ENCODE assay signal across 9 cellular contexts in genomic region chr14:104085032-104085888, GRCh38. TPM values are rescaled to one million over a fixed set of nuclear protein-coding genes. Genes with fewer than 3 reads are reported as not detected.
DNase-seq lines count a peak whose midpoint lies in the region; ATAC-seq and TF ChIP-seq lines count a peak whose summit lies in the region.
"Had no signal": no experiment of that assay in that cellular context is flagged by ENCODE, and none has a peak within 500 bp of the region (broad histone marks: within the 10 kb centered on the region; RNA-seq: fewer than 3 reads in every experiment).

ASPG (plus strand) TSS chr14:104085700; CDS start chr14:104085771, 71 bp downstream.

- no peak within 1 kb of the TSS; the same call in 1 of the 2 replicates for H3K27ac Mint-ChIP-seq in GM23338
- no peak within 1 kb of the TSS for H3K27ac Mint-ChIP-seq in activated CD8-positive, alpha-beta T cell treated with anti-CD3 and anti-CD28 coated beads, Interleukin-2, amount 10 ng/mL, durations not matched to agents 7 days and 5 days

- no peaks in the 10 kb centered on the region for H3K36me3 ChIP-seq in GM23338 (ENCODE audit: insufficient read depth)
- no peaks in the 10 kb centered on the region; the same call in 1 of the 2 replicates for H3K36me3 ChIP-seq in iPS DF 6.9 (ENCODE audit: control insufficient read depth, insufficient read depth, low read length)
- no peaks in the 10 kb centered on the region for H3K36me3 ChIP-seq in smooth muscle cell (ENCODE audit: low read depth)

- H3K27me3 ChIP-seq in GM23338 (ENCODE audit: insufficient read depth), result peaks cover 8% of the 10 kb centered on the region; the same call in 1 of the 2 replicates
- no peaks in the 10 kb centered on the region for H3K27me3 ChIP-seq in iPS DF 6.9 (ENCODE audit: control insufficient read depth, insufficient read depth, low read length)
- H3K27me3 ChIP-seq in smooth muscle cell (ENCODE audit: low read depth), result no peaks in the 10 kb centered on the region

- H3K4me3 ChIP-seq in GM23338, result peak within 1 kb of the TSS; percentile 62
- H3K4me3 ChIP-seq in iPS DF 6.9 (ENCODE audit: low read length), result peak within 1 kb of the TSS; percentile 45; the same call in 1 of the 2 replicates
- H3K4me3 ChIP-seq in smooth muscle cell, result peak within 1 kb of the TSS; percentile 46

- H3K4me1 ChIP-seq in GM23338 (ENCODE audit: insufficient read depth) (0 out of 2 replicates have a peak, but pooled peaks cover 3% of the 10 kb centered on the region), iPS DF 6.9 (ENCODE audit: control insufficient read depth, insufficient read depth, low read length) (no peaks in the 10 kb centered on the region), smooth muscle cell (ENCODE audit: low read depth) (peaks cover 3% of the 10 kb centered on the region)

- no peaks in the 10 kb centered on the region for H3K79me2 ChIP-seq in GM23338 (replicated peaks; ENCODE audit: insufficient read depth)
- H3K79me2 ChIP-seq in smooth muscle cell (ENCODE audit: low read depth), result no peaks in the 10 kb centered on the region

- POLR2A ChIA-PET in activated CD8-positive, alpha-beta T cell treated with anti-CD3 and anti-CD28 coated beads, Interleukin-2, amount 10 ng/mL, durations not matched to agents 7 days and 5 days (lab: Charles Lee), result no interaction called here

- H2AFZ ChIP-seq in GM23338 (peak within 1 kb of the TSS; percentile 90), smooth muscle cell (ENCODE audit: low read depth) (peak within 1 kb of the TSS; percentile 54)

- DNase-seq in GM23338 (ENCODE audit: low spot score) (peak; percentile 83), iPS DF 6.9 (ENCODE audit: low read depth, low spot score) (no peak), smooth muscle cell (lab: John Stamatoyannopoulos, UW; ENCODE audit: unreplicated experiment) (no peak)
- no peak for DNase-seq in activated CD8-positive, alpha-beta T cell treated with anti-CD3 and anti-CD28 coated beads, Interleukin-2, amount 10 ng/mL, durations not matched to agents 7 days and 5 days
- DNase-seq: NCI-H1092 had no signal

- H3K9me3 ChIP-seq in iPS DF 6.9 (ENCODE audit: control insufficient read depth, insufficient read depth, low read length) (no peaks in the 10 kb centered on the region), smooth muscle cell (replicated peaks; ENCODE audit: low read depth) (no peaks in the 10 kb centered on the region)

- H3K36me3 Mint-ChIP-seq in GM23338 (ENCODE audit: low read depth), result no peaks in the 10 kb centered on the region; the same call in 2 of the 3 replicates
- H3K36me3 Mint-ChIP-seq in activated CD8-positive, alpha-beta T cell treated with anti-CD3 and anti-CD28 coated beads, Interleukin-2, amount 10 ng/mL, durations not matched to agents 7 days and 5 days (ENCODE audit: low read depth), result no peaks in the 10 kb centered on the region

- H3K9me3 Mint-ChIP-seq in GM23338, result no peaks in the 10 kb centered on the region; the same call in 2 of the 3 replicates
- no peaks in the 10 kb centered on the region for H3K9me3 Mint-ChIP-seq in activated CD8-positive, alpha-beta T cell treated with anti-CD3 and anti-CD28 coated beads, Interleukin-2, amount 10 ng/mL, durations not matched to agents 7 days and 5 days (ENCODE audit: insufficient read depth)

- ATAC-seq in GM23338 (peak; percentile 82), HG02938 (IDR thresholded peaks at IDR 0.05; ENCODE audit: unreplicated experiment) (no peak), HG03139 (IDR thresholded peaks at IDR 0.05; ENCODE audit: unreplicated experiment) (no peak), GM18858 (IDR thresholded peaks at IDR 0.05; ENCODE audit: unreplicated experiment) (no peak)
- peak; percentile 62 for ATAC-seq in activated CD8-positive, alpha-beta T cell treated with anti-CD3 and anti-CD28 coated beads, Interleukin-2, amount 10 ng/mL, durations not matched to agents 7 days and 5 days

- H3K27ac ChIP-seq in GM23338 (ENCODE audit: low read depth), result no peak within 1 kb of the TSS
- no peak within 1 kb of the TSS for H3K27ac ChIP-seq in iPS DF 6.9 (ENCODE audit: low read length)
- no peak within 1 kb of the TSS for H3K27ac ChIP-seq in smooth muscle cell (ENCODE audit: low read depth)

- H4K20me1 ChIP-seq in GM23338 (replicated peaks; ENCODE audit: insufficient read depth), result no peaks in the 10 kb centered on the region
- H4K20me1 ChIP-seq in smooth muscle cell (ENCODE audit: low read depth), result no peaks in the 10 kb centered on the region

- no peak within 1 kb of the TSS for H3K9ac ChIP-seq in smooth muscle cell (ENCODE audit: low read depth)

- no CpG with 5 or more reads among the region's 70 CpGs for WGBS in iPS DF 6.9 (ENCODE audit: insufficient coverage, insufficient read length)
- 23% methylated on average over 41 of the region's 70 CpGs for WGBS in smooth muscle cell (ENCODE audit: low lambda C conversion rate)

- no peaks in the 10 kb centered on the region for H3F3A ChIP-seq in GM23338 (replicated peaks; ENCODE audit: low read depth)
- no peaks in the 10 kb centered on the region for H3F3A ChIP-seq in smooth muscle cell (ENCODE audit: low read depth)

- CTCF ChIA-PET in activated CD8-positive, alpha-beta T cell treated with anti-CD3 and anti-CD28 coated beads, Interleukin-2, amount 10 ng/mL, durations not matched to agents 7 days and 5 days (lab: Charles Lee), result no interaction called here

- H3K9me2 ChIP-seq in GM23338 (ENCODE audit: insufficient read depth), result no peaks in the 10 kb centered on the region

- H3K4me3 Mint-ChIP-seq in GM23338, result peak within 1 kb of the TSS; percentile 56
- H3K4me3 Mint-ChIP-seq in activated CD8-positive, alpha-beta T cell treated with anti-CD3 and anti-CD28 coated beads, Interleukin-2, amount 10 ng/mL, durations not matched to agents 7 days and 5 days, result no peak within 1 kb of the TSS

- H3K4me1 Mint-ChIP-seq in GM23338, result peaks cover 5% of the 10 kb centered on the region; the same call in 2 of the 3 replicates
- H3K4me1 Mint-ChIP-seq in activated CD8-positive, alpha-beta T cell treated with anti-CD3 and anti-CD28 coated beads, Interleukin-2, amount 10 ng/mL, durations not matched to agents 7 days and 5 days (ENCODE audit: low read depth), result no peaks in the 10 kb centered on the region

- TF ChIP-seq CTCF in GM23338 (conservative IDR thresholded peaks at IDR 0.05; ENCODE audit: low read depth in 2 of 2) (peak in 1 of 2 experiments; percentile 51; a peak in 2 of 4 replicates), smooth muscle cell (IDR thresholded peaks at IDR 0.05; ENCODE audit: borderline replicate concordance, insufficient read depth, poor library complexity, severe bottlenecking) (no peak)

- H3K4me2 ChIP-seq in GM23338 (peak within 1 kb of the TSS; percentile 86), smooth muscle cell (peak within 1 kb of the TSS; percentile 82)

- H3K27me3 Mint-ChIP-seq in GM23338 (ENCODE audit: insufficient read depth, low read depth, poor library complexity), result peaks cover 19% of the 10 kb centered on the region
- H3K27me3 Mint-ChIP-seq in activated CD8-positive, alpha-beta T cell treated with anti-CD3 and anti-CD28 coated beads, Interleukin-2, amount 10 ng/mL, durations not matched to agents 7 days and 5 days (ENCODE audit: low read depth), result peaks cover 3% of the 10 kb centered on the region

TF ChIP-seq in GM23338, 12 proteins besides CTCF, POLR2A, EP300 and RAD21 (continues in another document):
- TF ChIP-seq JUNB (IDR thresholded peaks at IDR 0.05; ENCODE audit: unreplicated experiment), result no peak
- no peak for TF ChIP-seq REST (IDR thresholded peaks at IDR 0.05; ENCODE audit: unreplicated experiment)
- TF ChIP-seq POLR2AphosphoS5 (IDR thresholded peaks at IDR 0.05; ENCODE audit: low read depth), result no peak
- TF ChIP-seq ZNF114 (CRISPR knock-in tag; IDR thresholded peaks at IDR 0.05), result no peak
- no peak for TF ChIP-seq STAT1 (IDR thresholded peaks at IDR 0.05; ENCODE audit: unreplicated experiment)
- no peak for TF ChIP-seq CREB1 (CRISPR knock-in tag; IDR thresholded peaks at IDR 0.05; ENCODE audit: low read depth)
- TF ChIP-seq ZNF331 (CRISPR knock-in tag; IDR thresholded peaks at IDR 0.05; ENCODE audit: low read depth), result no peak
- no peak for TF ChIP-seq EZH2 (IDR thresholded peaks at IDR 0.05; ENCODE audit: low read depth, unreplicated experiment)
- TF ChIP-seq EZH2phosphoT487 (IDR thresholded peaks at IDR 0.05; ENCODE audit: unreplicated experiment), result no peak

RNA-seq across cellular contexts. Expression of gene ASPG, which starts in this region (rescaled TPM):
- total RNA-seq in GM23338 (2014; rRNA removed; shearing (Covaris generic)), result 1.4 and 6.2 TPM in 2 replicates
- polyA plus RNA-seq in GM23338 (2016; fragmentation: Nextera tagmentation; extraction: Ambion mirVana) (0.61 and 1.1 TPM in 2 replicates), smooth muscle cell (0.47 and 1.2 TPM in 2 replicates)
- not detected for total RNA-seq in activated CD8-positive, alpha-beta T cell treated with anti-CD3 and anti-CD28 coated beads, Interleukin-2, amount 10 ng/mL, durations not matched to agents 7 days and 5 days
- 0.18 and 0.49 TPM in 2 replicates for total RNA-seq in smooth muscle cell
- total RNA-seq: T-helper 2 cell treated with Interferon-gamma antibody and Interleukin-4, amounts not matched to agents 100 ng/mL and 5 ng/mL, for 36 hours had no signal

Comparison
In these comparisons a context has a peak if more than half of its experiments do, and no peak if none do; other contexts are left out.
1. Peak in ATAC-seq in activated CD8-positive, alpha-beta T cell treated with anti-CD3 and anti-CD28 coated beads, Interleukin-2, amount 10 ng/mL, durations not matched to agents 7 days and 5 days; RNA of the gene not detected or under 1 TPM.